31 cellular contexts compared by ENCODE assay signal in the genomic region with DNA sequence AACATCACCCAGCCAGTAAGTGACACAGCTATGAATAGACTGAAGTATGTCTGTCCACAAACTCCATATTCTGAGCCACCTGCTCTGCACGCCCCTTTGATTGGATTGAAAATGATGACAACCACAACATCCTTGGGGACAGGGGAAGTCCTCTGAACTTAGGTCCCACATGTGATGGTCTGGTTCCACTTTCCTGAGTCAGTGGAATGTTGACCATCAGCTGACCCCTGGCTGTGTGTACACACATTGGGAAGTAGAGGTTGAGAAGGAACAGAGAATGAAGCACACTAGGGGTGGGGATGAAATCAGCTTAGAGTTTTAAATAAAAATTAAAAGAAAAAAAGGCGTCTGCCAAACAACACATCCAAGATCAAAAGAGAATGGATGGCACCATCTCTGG. TPM values are rescaled to one million over a fixed set of nuclear protein-coding genes. Genes with fewer than 3 reads are reported as not detected.
"Had no signal": no experiment of that assay in that cellular context is flagged by ENCODE, and none has a peak within 500 bp of the region (broad histone marks: within the 10 kb centered on the region; RNA-seq: fewer than 3 reads in every experiment).

No MANE protein-coding gene starts in this region.

- H3K27ac ChIP-seq: ascending aorta, breast epithelium, cardiac muscle cell, colonic mucosa, epithelial cell of prostate, esophagus squamous epithelium had no signal

- H3K4me3 ChIP-seq: ascending aorta, breast epithelium, cardiac muscle cell, colonic mucosa, esophagus squamous epithelium had no signal

- H3K4me1 ChIP-seq: ascending aorta, breast epithelium, colonic mucosa, esophagus squamous epithelium had no signal

- ATAC-seq: activated CD4-positive, alpha-beta T cell treated with anti-CD3 and anti-CD28 coated beads for 36 hours; activated CD8-positive, alpha-beta T cell treated with anti-CD3 and anti-CD28 coated beads, Interleukin-2, amount 10 ng/mL, durations not matched to agents 7 days and 5 days; activated naive CD4-positive, alpha-beta T cell treated with anti-CD3 and anti-CD28 coated beads, Interleukin-2, amount 50 U/mL, for 72 hours; activated T-cell treated with anti-CD3 and anti-CD28 coated beads, Interleukin-2, amount 50 U/mL, for 72 hours; T-helper 17 cell had no signal

- H3K27me3 ChIP-seq: ascending aorta had no signal

- H3K9me3 ChIP-seq: ascending aorta, breast epithelium, colonic mucosa, esophagus squamous epithelium had no signal

- FAIRE-seq: endometrium, endothelial cell of umbilical vein, frontal cortex had no signal

- DNase-seq: activated CD4-positive, alpha-beta memory T cell treated with anti-CD3 and anti-CD28 coated beads for 36 hours; activated CD4-positive, alpha-beta T cell treated with anti-CD3 and anti-CD28 coated beads for 36 hours; activated CD4-positive, alpha-beta T cell treated with anti-CD3 and anti-CD28 coated beads, Interleukin-2, amount 10 ng/mL, durations not matched to agents 24 days and 14 days; activated CD4-positive, CD25-positive, alpha-beta regulatory T cell; activated CD4-positive, CD25-positive, alpha-beta regulatory T cell treated with anti-CD3 and anti-CD28 coated beads, Interleukin-2, amount 50 U/mL, for 72 hours; activated CD8-positive, alpha-beta memory T cell treated with anti-CD3 and anti-CD28 coated beads, Interleukin-2, amount 50 U/mL, for 48 hours; activated CD8-positive, alpha-beta T cell treated with anti-CD3 and anti-CD28 coated beads, Interleukin-2, amount 10 ng/mL, durations not matched to agents 7 days and 5 days; activated gamma-delta T cell; activated naive CD4-positive, alpha-beta T cell; activated naive CD4-positive, alpha-beta T cell treated with anti-CD3 and anti-CD28 coated beads, Interleukin-2, amount 10 ng/mL, durations not matched to agents 7 days and 5 days; activated naive CD8-positive, alpha-beta T cell treated with anti-CD3 and anti-CD28 coated beads, Interleukin-2, amount 10 ng/mL, durations not matched to agents 7 days and 5 days; activated T-cell treated with anti-CD3 and anti-CD28 coated beads for 4 hours; activated T-cell treated with anti-CD3 and anti-CD28 coated beads, Interleukin-2, amount 50 U/mL, for 24 hours; activated T-cell treated with anti-CD3 and anti-CD28 coated beads, Interleukin-2, amount 50 U/mL, for 72 hours; central memory CD4-positive, alpha-beta T cell; cerebellar nuclear complex; colonic mucosa; effector CD8-positive, alpha-beta T cell; esophagus squamous epithelium; T-helper 1 cell; T-helper 17 cell; T1000 had no signal

- H3K36me3 ChIP-seq: ascending aorta, breast epithelium, cardiac muscle cell, colonic mucosa, esophagus squamous epithelium had no signal

RNA-seq across cellular contexts. Expression of a gene that starts 8.0 kb away (rescaled TPM):
- total RNA-seq: ascending aorta had no signal
- polyA plus RNA-seq: esophagus had no signal
